ENCODE assay signal across 14 cellular contexts in the genomic region with DNA sequence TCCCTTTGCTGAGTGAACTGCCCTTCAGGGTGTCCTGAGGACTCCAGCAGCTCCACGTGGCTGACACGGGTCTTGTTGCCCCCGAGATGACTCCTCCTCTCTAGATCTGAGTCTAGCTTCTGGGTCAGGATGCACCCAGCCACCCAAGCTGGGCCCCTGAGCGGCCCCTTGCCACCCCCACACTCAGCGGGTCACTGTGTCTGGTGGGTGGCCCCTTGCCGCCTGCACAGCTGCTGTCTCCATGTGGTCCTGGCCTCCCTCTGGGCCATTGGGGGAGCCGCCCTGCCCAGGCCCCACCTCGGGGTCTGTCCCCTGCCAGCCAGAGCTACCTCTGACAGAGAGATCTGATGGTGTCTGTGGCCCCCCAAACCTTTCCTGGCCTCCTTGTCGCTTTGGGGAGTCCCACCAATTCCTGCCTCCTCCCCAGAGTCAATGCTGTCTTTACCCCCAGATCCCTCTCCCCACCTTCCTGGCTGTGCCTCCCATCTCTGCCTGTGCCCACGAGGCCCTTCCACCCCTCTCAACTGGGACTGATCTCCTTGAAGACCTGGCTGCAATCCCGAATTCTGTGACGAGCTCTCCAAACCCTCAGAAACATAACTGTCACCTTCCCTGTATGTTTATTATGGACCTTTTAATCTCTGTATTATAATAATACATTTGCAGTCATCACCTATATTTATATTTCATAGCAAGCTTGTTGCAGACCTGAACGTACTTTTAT. TPM values are rescaled to one million over a fixed set of nuclear protein-coding genes. Genes with fewer than 3 reads are reported as not detected.
"Had no signal": no experiment of that assay in that cellular context is flagged by ENCODE, and none has a peak within 500 bp of the region (broad histone marks: within the 10 kb centered on the region; RNA-seq: fewer than 3 reads in every experiment).

No MANE protein-coding gene starts in this region.

- H3K36me3 ChIP-seq: ascending aorta, gastrocnemius medialis, lower lobe of right lung had no signal

- H3K27me3 ChIP-seq: ascending aorta, gastrocnemius medialis had no signal

- H3K4me3 ChIP-seq: gastrocnemius medialis, lower lobe of right lung had no signal

- H3K9me3 ChIP-seq: ascending aorta, gastrocnemius medialis, lower lobe of right lung had no signal

- H3K4me1 ChIP-seq: gastrocnemius medialis, lower lobe of right lung had no signal

- DNase-seq: activated CD4-positive, alpha-beta T cell treated with anti-CD3 and anti-CD28 coated beads for 36 hours; activated CD8-positive, alpha-beta memory T cell treated with anti-CD3 and anti-CD28 coated beads, Interleukin-2, amount 50 U/mL, for 4 hours; activated CD8-positive, alpha-beta T cell treated with anti-CD3 and anti-CD28 coated beads for 36 hours; activated naive CD4-positive, alpha-beta T cell; activated T-cell treated with anti-CD3 and anti-CD28 coated beads, Interleukin-2, amount 50 U/mL, for 72 hours; effector CD4-positive, alpha-beta T cell; gastrocnemius medialis; lower lobe of right lung; stimulated activated CD4-positive, alpha-beta T cell treated with anti-CD3 and anti-CD28 coated beads, Interleukin-15, amount 100 ng/mL, for 24 hours; stimulated activated CD4-positive, alpha-beta T cell treated with anti-CD3 and anti-CD28 coated beads, Interleukin-4, amount 100 ng/mL, for 24 hours; T-helper 9 cell had no signal

- H3K27ac ChIP-seq: gastrocnemius medialis, lower lobe of right lung had no signal

RNA-seq across cellular contexts. Expression of a gene that starts 46.5 kb away (rescaled TPM):
- total RNA-seq: activated CD4-positive, alpha-beta T cell treated with anti-CD3 and anti-CD28 coated beads for 36 hours; activated CD8-positive, alpha-beta T cell treated with anti-CD3 and anti-CD28 coated beads for 36 hours; activated T-cell treated with anti-CD3 and anti-CD28 coated beads, Interleukin-2, amount 50 U/mL, for 72 hours; naive thymus-derived CD8-positive, alpha-beta T cell; SK-MEL-5 had no signal
